1 cellular context compared by ENCODE assay signal in genomic region chr14:68399971-68400370, GRCh38.
TF ChIP-seq lines count a peak whose summit lies in the region.

No MANE protein-coding gene starts in this region.

TF ChIP-seq in A549, 52 proteins besides CTCF, POLR2A, EP300 and RAD21 (continued from another document):
- no peak for TF ChIP-seq MAX (IDR thresholded peaks at IDR 0.05)
- TF ChIP-seq EHF (CRISPR knock-in tag; IDR thresholded peaks at IDR 0.05): no peak
- no peak for TF ChIP-seq CEBPB (IDR thresholded peaks at IDR 0.05)
- TF ChIP-seq RARB (CRISPR knock-in tag; IDR thresholded peaks at IDR 0.05): no peak
- TF ChIP-seq, protein P1, sequence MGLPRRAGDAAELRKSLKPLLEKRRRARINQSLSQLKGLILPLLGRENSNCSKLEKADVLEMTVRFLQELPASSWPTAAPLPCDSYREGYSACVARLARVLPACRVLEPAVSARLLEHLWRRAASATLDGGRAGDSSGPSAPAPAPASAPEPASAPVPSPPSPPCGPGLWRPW (IDR thresholded peaks at IDR 0.05): no peak
- no peak for TF ChIP-seq BCL3 (IDR thresholded peaks at IDR 0.05)
